10 cellular contexts compared by ENCODE assay signal in the genomic region with DNA sequence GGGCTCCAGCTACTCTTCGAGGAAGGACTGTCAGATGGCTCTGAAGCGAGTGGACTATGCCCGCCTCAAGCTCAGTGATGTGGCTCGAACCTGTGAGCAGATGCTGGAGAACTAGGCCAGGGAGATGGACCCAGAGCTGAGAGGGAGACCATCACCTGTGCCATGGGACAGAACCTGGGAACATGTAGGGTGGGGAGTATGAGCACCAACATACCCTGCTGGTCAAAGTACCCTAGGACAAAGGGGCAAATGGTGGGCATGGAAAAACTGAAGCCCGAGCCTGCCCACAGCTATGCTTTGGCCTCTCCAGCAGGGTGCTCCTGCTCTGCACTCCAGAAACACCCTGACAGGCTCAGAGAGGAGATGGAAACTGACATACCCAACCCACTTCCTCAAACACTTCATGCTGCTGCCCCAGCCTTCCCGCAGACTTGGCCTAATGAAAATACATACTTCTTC. TPM values are rescaled to one million over a fixed set of nuclear protein-coding genes. Genes with fewer than 3 reads are reported as not detected.
DNase-seq lines count a peak whose midpoint lies in the region; ATAC-seq and TF ChIP-seq lines count a peak whose summit lies in the region.
"Had no signal": no experiment of that assay in that cellular context is flagged by ENCODE, and none has a peak within 500 bp of the region (broad histone marks: within the 10 kb centered on the region; RNA-seq: fewer than 3 reads in every experiment).

No MANE protein-coding gene starts in this region.

- in situ Hi-C loops in SK-MEL-5 (cut with HindIII; ENCODE audit: low pct_unique_long_range_greater_than_20kb, low sequenced_read_pairs), result no loop called here

- TF ChIP-seq CTCF in epithelial cell of esophagus (IDR thresholded peaks at IDR 0.05; ENCODE audit: insufficient read depth, low read depth, low read length, missing control alignments), result peak; percentile 18

- ATAC-seq in GM21576 (IDR thresholded peaks at IDR 0.05; ENCODE audit: unreplicated experiment) (no peak), GM21515 (IDR thresholded peaks at IDR 0.05; ENCODE audit: unreplicated experiment) (no peak)
- ATAC-seq: HCT116 had no signal

- no peak overlapping the region for H3K4me3 ChIP-seq in epithelial cell of esophagus (ENCODE audit: low read length)

- DNase-seq in AML-193 (lab: John Stamatoyannopoulos, UW), result peak; percentile 66 to 70
- peak; percentile 55 for DNase-seq in GM19240 (ENCODE audit: insufficient read length, low spot score)
- DNase-seq in SK-MEL-5 (ENCODE audit: low read depth, low spot score), result peak; percentile 45
- peak; percentile 12 for DNase-seq in epithelial cell of esophagus (ENCODE audit: low read depth)
- DNase-seq in H4 (ENCODE audit: low spot score), result no peak
- DNase-seq in NCI-H2227 treated with DMSO at 0.1 percent for 48 hours (lab: John Stamatoyannopoulos, UW), result no peak
- DNase-seq: stimulated activated CD4-positive, alpha-beta T cell treated with anti-CD3 and anti-CD28 coated beads, Interleukin-4, amount 100 ng/mL, for 1 hour had no signal

RNA-seq across cellular contexts. Expression of gene MED11, which starts 1.9 kb away (rescaled TPM):
- 26.3 and 32.0 TPM in 2 replicates for total RNA-seq in SK-MEL-5 (2014; rRNA removed; shearing (Covaris generic))
- 21.0 and 29.3 TPM in 2 replicates for polyA plus RNA-seq in SK-MEL-5 (2015; cell fraction: cytosol; rRNA removed)
- 18.8 and 26.8 TPM in 2 replicates for polyA plus RNA-seq in SK-MEL-5 (2015; cell fraction: nucleus; rRNA removed)
- total RNA-seq in H4 (2014; rRNA removed; shearing (Covaris generic)), result 15.8 and 24.0 TPM in 2 replicates

RNA-seq across cellular contexts. Expression of gene ZMYND15, which starts 6.5 kb away (rescaled TPM):
- 0.11 TPM in 1 of 2 replicates, not detected in the other for total RNA-seq in SK-MEL-5 (2014; rRNA removed; shearing (Covaris generic))
- 0.29 and 0.52 TPM in 2 replicates for polyA plus RNA-seq in SK-MEL-5 (2015; cell fraction: cytosol; rRNA removed)
- 1.5 and 2.3 TPM in 2 replicates for polyA plus RNA-seq in SK-MEL-5 (2015; cell fraction: nucleus; rRNA removed)
- total RNA-seq in H4 (2014; rRNA removed; shearing (Covaris generic)), result not detected in 2 replicates

RNA-seq across cellular contexts. Expression of gene CXCL16, which starts 6.6 kb away (rescaled TPM):
- total RNA-seq in SK-MEL-5 (2014; rRNA removed; shearing (Covaris generic)), result 10.0 and 10.7 TPM in 2 replicates
- polyA plus RNA-seq in SK-MEL-5 (2015; cell fraction: cytosol; rRNA removed), result 34.9 and 37.3 TPM in 2 replicates
- 2.6 and 3.1 TPM in 2 replicates for polyA plus RNA-seq in SK-MEL-5 (2015; cell fraction: nucleus; rRNA removed)
- total RNA-seq in H4 (2014; rRNA removed; shearing (Covaris generic)), result 1.5 and 7.3 TPM in 2 replicates

RNA-seq across cellular contexts. Expression of gene ARRB2, which starts 22.7 kb away (rescaled TPM):
- 13.6 and 17.2 TPM in 2 replicates for total RNA-seq in SK-MEL-5 (2014; rRNA removed; shearing (Covaris generic))
- 17.8 and 19.0 TPM in 2 replicates for polyA plus RNA-seq in SK-MEL-5 (2015; cell fraction: cytosol; rRNA removed)
- 26.6 and 40.4 TPM in 2 replicates for polyA plus RNA-seq in SK-MEL-5 (2015; cell fraction: nucleus; rRNA removed)
- total RNA-seq in H4 (2014; rRNA removed; shearing (Covaris generic)), result 2.4 and 4.1 TPM in 2 replicates

RNA-seq across cellular contexts. Expression of gene PELP1, which starts 29.2 kb away (rescaled TPM):
- 18.1 and 23.4 TPM in 2 replicates for total RNA-seq in SK-MEL-5 (2014; rRNA removed; shearing (Covaris generic))
- polyA plus RNA-seq in SK-MEL-5 (2015; cell fraction: cytosol; rRNA removed), result 49.9 and 58.6 TPM in 2 replicates
- 70.3 and 136 TPM in 2 replicates for polyA plus RNA-seq in SK-MEL-5 (2015; cell fraction: nucleus; rRNA removed)
- total RNA-seq in H4 (2014; rRNA removed; shearing (Covaris generic)), result 4.1 and 4.4 TPM in 2 replicates

Comparison
In these comparisons a context has a peak if more than half of its experiments do, and no peak if none do; other contexts are left out.
1. DNase-seq: peak in AML-193 (2 of 2), GM19240 (single experiment), SK-MEL-5 (single experiment) and epithelial cell of esophagus (single experiment); none in H4 (single experiment) and NCI-H2227 treated with DMSO at 0.1 percent for 48 hours (single experiment).